In genomic region chr1:184163674-184164470, GRCh38 we compare ENCODE assay signal across 8 cellular contexts.
DNase-seq lines count a peak whose midpoint lies in the region; ATAC-seq and TF ChIP-seq lines count a peak whose summit lies in the region.
"Had no signal": no experiment of that assay in that cellular context is flagged by ENCODE, and none has a peak within 500 bp of the region (broad histone marks: within the 10 kb centered on the region; RNA-seq: fewer than 3 reads in every experiment).

No MANE protein-coding gene starts in this region.

- POLR2A ChIA-PET in PC-3 (lab: Charles Lee; ENCODE audit: unreplicated experiment): no interaction called here

- H3F3A ChIP-seq in PC-3 (ENCODE audit: low read length, unreplicated experiment): no peaks in the 10 kb centered on the region

- ATAC-seq in GM18873 (IDR thresholded peaks at IDR 0.05; ENCODE audit: low FRiP score, unreplicated experiment): peak; percentile 71
- ATAC-seq in HG02798 (IDR thresholded peaks at IDR 0.05; ENCODE audit: poor library complexity, unreplicated experiment): peak; percentile 81
- ATAC-seq in PC-3: no peak; the same call in 1 of the 2 replicates

- H3K4me1 ChIP-seq in PC-3 (ENCODE audit: insufficient read depth, low read length): no peaks in the 10 kb centered on the region

- H3K27ac ChIP-seq in PC-3 (ENCODE audit: low read length): no peak overlapping the region
- H3K27ac ChIP-seq: SK-N-MC had no signal

- H3K9me3 ChIP-seq in PC-3 (ENCODE audit: low read length): no peaks in the 10 kb centered on the region

- H3K9me2 ChIP-seq in PC-3 (replicated peaks; ENCODE audit: low read length): no peaks in the 10 kb centered on the region

- no peaks in the 10 kb centered on the region for H3K27me3 ChIP-seq in PC-3 (ENCODE audit: low read length)

- CTCF ChIA-PET in PC-3 (lab: Charles Lee): no interaction called here

- no TSS peak for BruUV-seq in PC-3 (replicated peaks; lab: Mats Ljungman, UMichigan)

- no peaks in the 10 kb centered on the region for H3K36me3 ChIP-seq in PC-3 (ENCODE audit: low read depth, low read length)

- H4K20me1 ChIP-seq in PC-3 (ENCODE audit: low read length): no peaks in the 10 kb centered on the region

- no peak overlapping the region for H3K4me3 ChIP-seq in PC-3 (ENCODE audit: low read length)
- H3K4me3 ChIP-seq: SK-N-MC had no signal

- no peak overlapping the region for H2AFZ ChIP-seq in PC-3 (ENCODE audit: low read length)

- no peak for TF ChIP-seq CTCF in PC-3 (conservative IDR thresholded peaks at IDR 0.05; ENCODE audit: low read depth, low read length)

- DNase-seq in PC-3 (peak; percentile 37), kidney glomerular epithelial cell (lab: John Stamatoyannopoulos, UW) (peak; percentile 46), erythroblast (lab: John Stamatoyannopoulos, UW) (no peak), medulla oblongata (ENCODE audit: extremely low spot score) (no peak), NCI-H1417 (lab: John Stamatoyannopoulos, UW) (no peak)

- no peaks in the 10 kb centered on the region for H3K79me2 ChIP-seq in PC-3 (ENCODE audit: low read length)

- intact Hi-C loops in PC-3 (cut with micrococcal nuclease): no loop called here

- no peak overlapping the region for H3K4me2 ChIP-seq in PC-3 (ENCODE audit: low read length)

- TF ChIP-seq POLR2A in erythroblast (IDR thresholded peaks at IDR 0.05; ENCODE audit: low read length): no peak

- no peak overlapping the region for H3K9ac ChIP-seq in PC-3 (ENCODE audit: low read length)

Comparison
In these comparisons a context has a peak if more than half of its experiments do, and no peak if none do; other contexts are left out.
1. DNase-seq: peak in PC-3 (single experiment) and kidney glomerular epithelial cell (single experiment); none in erythroblast (0 of 2), medulla oblongata (single experiment) and NCI-H1417 (0 of 3).